9 cellular contexts compared by ENCODE assay signal in the genomic region with DNA sequence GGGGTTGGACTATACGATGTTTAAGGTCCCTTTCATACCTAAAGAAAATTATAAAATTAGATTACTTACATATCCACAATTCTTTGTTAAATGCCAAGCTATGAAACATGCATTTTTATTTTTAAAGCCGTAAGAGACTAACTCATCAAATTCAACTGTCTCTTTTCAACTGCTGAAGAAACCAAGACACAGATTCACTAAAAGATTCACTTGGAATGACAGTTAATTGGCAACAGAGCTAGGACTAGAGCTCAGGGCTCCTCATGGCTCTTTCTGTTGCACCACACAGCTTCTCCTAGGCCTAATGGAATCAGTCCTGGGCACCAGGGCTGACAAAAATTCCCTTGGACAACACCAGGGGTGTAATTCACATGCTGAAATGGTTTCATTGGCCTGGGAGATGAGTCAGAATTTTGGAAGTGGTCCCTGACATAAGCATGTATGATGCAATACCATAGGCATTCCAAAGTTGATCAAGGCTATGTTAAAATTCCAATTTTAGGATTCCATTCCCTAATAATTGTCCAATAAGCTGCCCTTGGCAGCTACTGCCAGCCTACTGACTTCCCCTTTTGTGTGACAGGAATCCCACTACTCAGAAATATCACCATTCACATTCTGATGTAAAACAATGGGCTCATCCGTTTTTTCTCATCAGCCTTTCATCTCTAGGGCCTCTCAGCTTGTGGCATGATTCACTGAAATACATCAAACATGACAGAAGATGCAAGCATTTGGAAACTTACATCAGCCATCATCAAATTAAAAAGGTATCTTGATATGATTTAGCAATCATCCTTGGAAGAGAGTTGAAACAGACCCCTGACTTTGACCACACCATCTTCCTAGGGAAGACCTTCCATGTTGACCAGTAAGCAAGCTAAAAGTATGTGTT. TPM values are rescaled to one million over a fixed set of nuclear protein-coding genes. Genes with fewer than 3 reads are reported as not detected.
DNase-seq lines count a peak whose midpoint lies in the region; ATAC-seq, FAIRE-seq and TF ChIP-seq lines count a peak whose summit lies in the region.
"Had no signal": no experiment of that assay in that cellular context is flagged by ENCODE, and none has a peak within 500 bp of the region (broad histone marks: within the 10 kb centered on the region; RNA-seq: fewer than 3 reads in every experiment).

No MANE protein-coding gene starts in this region.

- TF ChIP-seq POLR2A in A549 (IDR thresholded peaks at IDR 0.05; ENCODE audit: low read length) = no peak

- H3K36me3 Mint-ChIP-seq in activated naive CD8-positive, alpha-beta T cell treated with anti-CD3 and anti-CD28 coated beads for 36 hours = peaks cover 5% of the 10 kb centered on the region

- peak; percentile 87 to 88 for ATAC-seq in A549

- H3K4me1 Mint-ChIP-seq in activated naive CD8-positive, alpha-beta T cell treated with anti-CD3 and anti-CD28 coated beads for 36 hours = peaks cover 5% of the 10 kb centered on the region

- H3K4me1 ChIP-seq in A549 = peaks cover 35% of the 10 kb centered on the region

- H3K27ac Mint-ChIP-seq in activated naive CD8-positive, alpha-beta T cell treated with anti-CD3 and anti-CD28 coated beads for 36 hours = peak overlapping the region; percentile 42

- peak; percentile 43 to 44 for TF ChIP-seq RAD21 in A549 (conservative IDR thresholded peaks at IDR 0.05 in 1 of 2, IDR thresholded peaks at IDR 0.05 in 1 of 2)

- H3K9me3 Mint-ChIP-seq in activated naive CD8-positive, alpha-beta T cell treated with anti-CD3 and anti-CD28 coated beads for 36 hours = peaks cover 2% of the 10 kb centered on the region

- peak; percentile 19 to 82; a peak in 3 of 5 replicates for TF ChIP-seq EP300 in A549 (IDR thresholded peaks at IDR 0.05)

- peak overlapping the region; percentile 62 for H3K4me2 ChIP-seq in A549

- no peak overlapping the region for H3K4me3 ChIP-seq in A549
- no peak overlapping the region for H3K4me3 ChIP-seq in HFF-Myc (replicated peaks; ENCODE audit: low read depth, low read length)
- H3K4me3 ChIP-seq: ovary had no signal

- 61% methylated on average over 3 of the region's 3 CpGs for WGBS in A549 (ENCODE audit: missing lambda C conversion rate)

- CTCF ChIA-PET in A549 (lab: Yijun Ruan, JAX) = interaction anchor here (0.6 to 2.9 kb wide), 13 partner anchors 14 to 178 kb away, joined by 3 to 14 read pairs (median 5); no protein-coding TSS in a partner anchor

- DNase-seq in A549 (ENCODE audit: low read depth in 1 of 2, low spot score in 1 of 2) (peak; percentile 73 to 79), HFF-Myc (ENCODE audit: extremely low read depth, low read depth) (peak; percentile 81), hepatic stellate cell (ENCODE audit: low spot score) (peak; percentile 59), NCI-H1417 treated with DMSO at 0.1 percent for 48 hours (lab: John Stamatoyannopoulos, UW) (no peak), ecto neural progenitor cell (ENCODE audit: low spot score) (no peak), NCI-H2029 treated with DMSO at 0.1 percent for 48 hours (lab: John Stamatoyannopoulos, UW) (no peak), NCI-H2029 (lab: John Stamatoyannopoulos, UW) (no peak)
- DNase-seq in activated naive CD8-positive, alpha-beta T cell treated with anti-CD3 and anti-CD28 coated beads for 36 hours = no peak

- POLR2A ChIA-PET in A549 (lab: Yijun Ruan, JAX) = interaction anchor here (0.8 to 1.6 kb wide), 4 partner anchors 59 to 146 kb away, joined by 3 to 10 read pairs (median 4); no protein-coding TSS in a partner anchor

- H3K4me3 Mint-ChIP-seq in activated naive CD8-positive, alpha-beta T cell treated with anti-CD3 and anti-CD28 coated beads for 36 hours = no peak overlapping the region

- TF ChIP-seq CTCF in A549 (IDR thresholded peaks at IDR 0.05) (no peak), HFF-Myc (IDR thresholded peaks at IDR 0.05; ENCODE audit: low read depth, low read length, missing control alignments) (peak; percentile 9)

- peak; percentile 100 for FAIRE-seq in A549 (lab: Jason Lieb, UNC)

- peaks cover 3% of the 10 kb centered on the region for H3K27me3 Mint-ChIP-seq in activated naive CD8-positive, alpha-beta T cell treated with anti-CD3 and anti-CD28 coated beads for 36 hours

- peak overlapping the region; percentile 94 to 99 for H3K27ac ChIP-seq in A549
- H3K27ac ChIP-seq: ovary had no signal

- H3K9me3 ChIP-seq in A549 = peaks cover 9% of the 10 kb centered on the region
- H3K9me3 ChIP-seq: ovary had no signal

TF ChIP-seq in A549, 52 proteins besides CTCF, POLR2A, EP300 and RAD21 (continues in another document):
- TF ChIP-seq JUN (IDR thresholded peaks at IDR 0.05) (peak; percentile 65 to 76; a peak in 3 of 5 replicates), TFCP2L1 (CRISPR knock-in tag; IDR thresholded peaks at IDR 0.05) (no peak), NFE2L2 (conservative IDR thresholded peaks at IDR 0.05; ENCODE audit: low read length) (no peak), FOSL2 (IDR thresholded peaks at IDR 0.05) (peak; percentile 74), FOSL2 (CRISPR knock-in tag; IDR thresholded peaks at IDR 0.05) (peak; percentile 70), HDAC2 (IDR thresholded peaks at IDR 0.05) (no peak), GATA3 (IDR thresholded peaks at IDR 0.05; ENCODE audit: borderline replicate concordance) (peak; percentile 63; the same call in 1 of the 2 replicates), NPAS2 (CRISPR knock-in tag; IDR thresholded peaks at IDR 0.05; ENCODE audit: borderline replicate concordance) (no peak), HOXA7 (CRISPR knock-in tag; IDR thresholded peaks at IDR 0.05) (no peak), ESRRA (IDR thresholded peaks at IDR 0.05; ENCODE audit: borderline replicate concordance, low read length) (no peak), HOXB5 (CRISPR knock-in tag; IDR thresholded peaks at IDR 0.05) (no peak), ZSCAN20 (CRISPR knock-in tag; IDR thresholded peaks at IDR 0.05) (no peak), NR3C1 (IDR thresholded peaks at IDR 0.05) (no peak), EHMT2 (IDR thresholded peaks at IDR 0.05; ENCODE audit: low read depth) (no peak), RNF2 (IDR thresholded peaks at IDR 0.05; ENCODE audit: borderline replicate concordance, low read depth) (no peak), CHD2 (IDR thresholded peaks at IDR 0.05; ENCODE audit: low read length, partially characterized antibody) (no peak), MYC (IDR thresholded peaks at IDR 0.05; ENCODE audit: borderline replicate concordance, low read length) (no peak), ZFP36 (IDR thresholded peaks at IDR 0.05; ENCODE audit: borderline replicate concordance, partially characterized antibody) (no peak), MAFK (IDR thresholded peaks at IDR 0.05; ENCODE audit: partially characterized antibody) (no peak), CEBPB (IDR thresholded peaks at IDR 0.05) (peak; percentile 84 to 93), MAZ (IDR thresholded peaks at IDR 0.05; ENCODE audit: borderline replicate concordance, low read depth, low read length) (no peak), RFX5 (IDR thresholded peaks at IDR 0.05) (no peak)
- TF ChIP-seq, protein P1, sequence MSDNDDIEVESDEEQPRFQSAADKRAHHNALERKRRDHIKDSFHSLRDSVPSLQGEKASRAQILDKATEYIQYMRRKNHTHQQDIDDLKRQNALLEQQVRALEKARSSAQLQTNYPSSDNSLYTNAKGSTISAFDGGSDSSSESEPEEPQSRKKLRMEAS (IDR thresholded peaks at IDR 0.05) = peak; percentile 44; the same call in 1 of the 2 replicates
- TF ChIP-seq, protein P2, sequence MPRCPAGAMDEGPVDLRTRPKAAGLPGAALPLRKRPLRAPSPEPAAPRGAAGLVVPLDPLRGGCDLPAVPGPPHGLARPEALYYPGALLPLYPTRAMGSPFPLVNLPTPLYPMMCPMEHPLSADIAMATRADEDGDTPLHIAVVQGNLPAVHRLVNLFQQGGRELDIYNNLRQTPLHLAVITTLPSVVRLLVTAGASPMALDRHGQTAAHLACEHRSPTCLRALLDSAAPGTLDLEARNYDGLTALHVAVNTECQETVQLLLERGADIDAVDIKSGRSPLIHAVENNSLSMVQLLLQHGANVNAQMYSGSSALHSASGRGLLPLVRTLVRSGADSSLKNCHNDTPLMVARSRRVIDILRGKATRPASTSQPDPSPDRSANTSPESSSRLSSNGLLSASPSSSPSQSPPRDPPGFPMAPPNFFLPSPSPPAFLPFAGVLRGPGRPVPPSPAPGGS (IDR thresholded peaks at IDR 0.05) = 0 out of 3 replicates have a peak, but pooled peaks have one; percentile 12
- TF ChIP-seq, protein P3, sequence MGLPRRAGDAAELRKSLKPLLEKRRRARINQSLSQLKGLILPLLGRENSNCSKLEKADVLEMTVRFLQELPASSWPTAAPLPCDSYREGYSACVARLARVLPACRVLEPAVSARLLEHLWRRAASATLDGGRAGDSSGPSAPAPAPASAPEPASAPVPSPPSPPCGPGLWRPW (IDR thresholded peaks at IDR 0.05) = peak; percentile 46; the same call in 1 of the 2 replicates
- TF ChIP-seq, protein P4, sequence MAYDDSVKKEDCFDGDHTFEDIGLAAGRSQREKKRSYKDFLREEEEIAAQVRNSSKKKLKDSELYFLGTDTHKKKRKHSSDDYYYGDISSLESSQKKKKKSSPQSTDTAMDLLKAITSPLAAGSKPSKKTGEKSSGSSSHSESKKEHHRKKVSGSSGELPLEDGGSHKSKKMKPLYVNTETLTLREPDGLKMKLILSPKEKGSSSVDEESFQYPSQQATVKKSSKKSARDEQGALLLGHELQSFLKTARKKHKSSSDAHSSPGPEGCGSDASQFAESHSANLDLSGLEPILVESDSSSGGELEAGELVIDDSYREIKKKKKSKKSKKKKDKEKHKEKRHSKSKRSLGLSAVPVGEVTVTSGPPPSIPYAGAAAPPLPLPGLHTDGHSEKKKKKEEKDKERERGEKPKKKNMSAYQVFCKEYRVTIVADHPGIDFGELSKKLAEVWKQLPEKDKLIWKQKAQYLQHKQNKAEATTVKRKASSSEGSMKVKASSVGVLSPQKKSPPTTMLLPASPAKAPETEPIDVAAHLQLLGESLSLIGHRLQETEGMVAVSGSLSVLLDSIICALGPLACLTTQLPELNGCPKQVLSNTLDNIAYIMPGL (CRISPR knock-in tag; IDR thresholded peaks at IDR 0.05; ENCODE audit: borderline replicate concordance) = no peak

RNA-seq across cellular contexts. Expression of a gene that starts 54.2 kb away (rescaled TPM):
- 2.6 and 2.9 TPM in 2 replicates for polyA plus RNA-seq in A549 (2011; rRNA removed)
- 2.1 and 2.4 TPM in 2 replicates for polyA plus RNA-seq in A549 (2012; cell fraction: cytosol; rRNA removed)
- polyA plus RNA-seq in A549 (2012; cell fraction: nucleus; rRNA removed) = 2.8 and 3.3 TPM in 2 replicates
- polyA plus RNA-seq in A549 (2017; fragmentation: RNase III; extraction: RNeasy Plus Mini Kit Qiagen cat#74134 plus additional on column Dnase treatment) = 0.79 to 1.4 TPM (median 0.87 TPM) in 3 replicates
- 1.7 and 2.0 TPM in 2 replicates for polyA minus RNA-seq in A549 (2011; rRNA and poly(A)+ RNA removed)
- total RNA-seq in activated naive CD8-positive, alpha-beta T cell treated with anti-CD3 and anti-CD28 coated beads for 36 hours = not detected

Comparison
In these comparisons a context has a peak if more than half of its experiments do, and no peak if none do; other contexts are left out.
1. DNase-seq: peak in A549 (2 of 2), HFF-Myc (single experiment) and hepatic stellate cell (single experiment); none in activated naive CD8-positive, alpha-beta T cell treated with anti-CD3 and anti-CD28 coated beads for 36 hours (single experiment), NCI-H1417 treated with DMSO at 0.1 percent for 48 hours (single experiment), ecto neural progenitor cell (single experiment), NCI-H2029 treated with DMSO at 0.1 percent for 48 hours (single experiment) and NCI-H2029 (single experiment).